ENCODE assay signal across 1 cellular context in genomic region chr1:156740679-156741612, GRCh38.
TF ChIP-seq lines count a peak whose summit lies in the region.

MRPL24 (minus strand) TSS chr1:156741088; CDS start chr1:156738704, 2,384 bp downstream.

TF ChIP-seq in GM12878, 131 proteins besides CTCF, POLR2A, EP300 and RAD21 (continued from another document and continues in another):
- TF ChIP-seq REST (IDR thresholded peaks at IDR 0.05; ENCODE audit: low read depth, low read length) (no peak), EGR1 (IDR thresholded peaks at IDR 0.05; ENCODE audit: borderline replicate concordance in 1 of 2, low read depth in 2 of 2, low read length in 2 of 2) (peak in 1 of 2 experiments; percentile 69; a peak in 1 of 3 replicates), YY1 (IDR thresholded peaks at IDR 0.05; ENCODE audit: low read depth, low read length) (peak; percentile 96), RELB (IDR thresholded peaks at IDR 0.05; ENCODE audit: low read depth) (peak; percentile 84), MAX (IDR thresholded peaks at IDR 0.05; ENCODE audit: low read depth, low read length) (peak; percentile 94), SIN3A (IDR thresholded peaks at IDR 0.05; ENCODE audit: low read depth, low read length) (peak; percentile 93), EZH2 (IDR thresholded peaks at IDR 0.05; ENCODE audit: borderline replicate concordance, control insufficient read depth, low read depth, low read length) (no peak), SRF (IDR thresholded peaks at IDR 0.05; ENCODE audit: low read depth in 2 of 2, low read length in 2 of 2) (peak in 1 of 2 experiments; percentile 66; a peak in 1 of 4 replicates), NR2F1 (conservative IDR thresholded peaks at IDR 0.05) (peak; percentile 94), MEF2B (IDR thresholded peaks at IDR 0.05; ENCODE audit: partially characterized antibody, poor library complexity, severe bottlenecking) (no peak), YBX1 (IDR thresholded peaks at IDR 0.05) (no peak), NFIC (IDR thresholded peaks at IDR 0.05; ENCODE audit: low read depth, low read length) (no peak), PAX5 (IDR thresholded peaks at IDR 0.05; ENCODE audit: borderline replicate concordance, low read depth, low read length) (peak; percentile 44; the same call in 1 of the 2 replicates), CBX3 (IDR thresholded peaks at IDR 0.05; ENCODE audit: borderline replicate concordance, low read depth) (no peak), FOXM1 (IDR thresholded peaks at IDR 0.05; ENCODE audit: low read depth, low read length) (no peak), ATF2 (IDR thresholded peaks at IDR 0.05; ENCODE audit: low read length) (no peak), SIX5 (IDR thresholded peaks at IDR 0.05; ENCODE audit: low read depth, low read length, severe bottlenecking) (peak; percentile 98), RAD51 (IDR thresholded peaks at IDR 0.05) (peak; percentile 54; the same call in 1 of the 2 replicates), CHD1 (IDR thresholded peaks at IDR 0.05; ENCODE audit: low read depth, low read length) (no peak), SREBF2 (IDR thresholded peaks at IDR 0.05; ENCODE audit: low read length) (peak; percentile 60; the same call in 1 of the 2 replicates), RUNX3 (IDR thresholded peaks at IDR 0.05; ENCODE audit: low read length) (no peak), ZNF622 (IDR thresholded peaks at IDR 0.05) (no peak), LARP7 (IDR thresholded peaks at IDR 0.05) (peak; percentile 63; the same call in 1 of the 2 replicates), ZNF687 (IDR thresholded peaks at IDR 0.05) (no peak), PAX8 (IDR thresholded peaks at IDR 0.05) (no peak), FOXK2 (IDR thresholded peaks at IDR 0.05) (peak; percentile 70), ZZZ3 (IDR thresholded peaks at IDR 0.05; ENCODE audit: control insufficient read depth, insufficient read length, low read depth) (no peak), MTA2 (IDR thresholded peaks at IDR 0.05; ENCODE audit: low read depth) (peak; percentile 15; the same call in 1 of the 2 replicates), RB1 (IDR thresholded peaks at IDR 0.05; ENCODE audit: borderline replicate concordance) (0 out of 2 replicates have a peak, but pooled peaks have one; percentile 18), SMARCA5 (IDR thresholded peaks at IDR 0.05) (no peak), KAT2A (conservative IDR thresholded peaks at IDR 0.05; ENCODE audit: control insufficient read depth, low read depth, low read length) (no peak), CBFB (IDR thresholded peaks at IDR 0.05; ENCODE audit: low read depth) (peak; percentile 33; the same call in 1 of the 2 replicates), BHLHE40 (IDR thresholded peaks at IDR 0.05; ENCODE audit: borderline replicate concordance in 1 of 2, low read depth in 2 of 2, low read length in 1 of 2) (peak; percentile 30 to 56; a peak in 1 of 4 replicates), RBBP5 (conservative IDR thresholded peaks at IDR 0.05) (no peak), USF2 (IDR thresholded peaks at IDR 0.05; ENCODE audit: borderline replicate concordance, low read depth, low read length) (no peak), ZBTB11 (CRISPR knock-in tag; IDR thresholded peaks at IDR 0.05) (peak; percentile 77), NFXL1 (IDR thresholded peaks at IDR 0.05; ENCODE audit: borderline replicate concordance) (no peak), GABPA (IDR thresholded peaks at IDR 0.05; ENCODE audit: low read depth) (no peak), HDAC6 (IDR thresholded peaks at IDR 0.05; ENCODE audit: unreplicated experiment) (no peak), USF1 (IDR thresholded peaks at IDR 0.05; ENCODE audit: borderline replicate concordance, extremely low read length, insufficient read depth, low read depth, low read length) (no peak), E4F1 (IDR thresholded peaks at IDR 0.05; ENCODE audit: borderline replicate concordance, partially characterized antibody) (peak; percentile 90), IRF3 (IDR thresholded peaks at IDR 0.05) (no peak)
